In genomic region chr20:33401922-33402369, GRCh38 we compare ENCODE assay signal across 9 cellular contexts. TPM values are rescaled to one million over a fixed set of nuclear protein-coding genes. Genes with fewer than 3 reads are reported as not detected.
DNase-seq lines count a peak whose midpoint lies in the region; ATAC-seq, FAIRE-seq and TF ChIP-seq lines count a peak whose summit lies in the region.
"Had no signal": no experiment of that assay in that cellular context is flagged by ENCODE, and none has a peak within 500 bp of the region (broad histone marks: within the 10 kb centered on the region; RNA-seq: fewer than 3 reads in every experiment).

No MANE protein-coding gene starts in this region.

- no peaks in the 10 kb centered on the region for H3K36me3 ChIP-seq in iPS-15b (ENCODE audit: control insufficient read depth, insufficient read depth, low read length)

- H3K4me1 ChIP-seq in A549 (peaks cover 14% of the 10 kb centered on the region), iPS-15b (ENCODE audit: control insufficient read depth, insufficient read depth, low read length) (no peaks in the 10 kb centered on the region)

- H3K4me3 Mint-ChIP-seq in stimulated activated naive B cell treated with anti-CD40 and anti-IgM and Interleukin-4, amounts not matched to agents 10 μg/mL and 1 μg/mL and 100 μg/mL, for 72 hours: peak overlapping the region; percentile 95 to 99

- no peak for FAIRE-seq in A549 (lab: Jason Lieb, UNC)
- FAIRE-seq: endometrium had no signal

- H3K4me3 ChIP-seq in A549 (peak overlapping the region; percentile 86), HL-60 (replicated peaks; ENCODE audit: insufficient read depth, low read length) (peak overlapping the region; percentile 97), iPS-15b (ENCODE audit: low read depth, low read length) (peak overlapping the region; percentile 98)

- peak overlapping the region; percentile 60 for H3K27ac Mint-ChIP-seq in stimulated activated naive B cell treated with anti-CD40 and anti-IgM and Interleukin-4, amounts not matched to agents 10 μg/mL and 1 μg/mL and 100 μg/mL, for 72 hours

- H3K27me3 ChIP-seq in HL-60 (ENCODE audit: insufficient read depth, poor library complexity, severe bottlenecking) (no peaks in the 10 kb centered on the region), iPS-15b (ENCODE audit: control insufficient read depth, insufficient read depth, low read length) (no peaks in the 10 kb centered on the region)

- no peak for TF ChIP-seq CTCF in A549 (IDR thresholded peaks at IDR 0.05)
- no peak for TF ChIP-seq CTCF in HL-60 (IDR thresholded peaks at IDR 0.05; ENCODE audit: insufficient read depth, low read length)

- no peak for TF ChIP-seq EP300 in A549 (IDR thresholded peaks at IDR 0.05)

- POLR2A ChIA-PET in A549 (lab: Yijun Ruan, JAX): interaction anchor here (0.6 to 1.3 kb wide), 7 partner anchors 8 to 88 kb away, joined by 3 to 8 read pairs (median 4); partner anchors contain the start of genes CBFA2T2 and SNTA1

- CTCF ChIA-PET in A549 (lab: Yijun Ruan, JAX): interaction anchor here (0.7 to 1.7 kb wide), 2 partner anchors 10 to 247 kb away, joined by 3 to 6 read pairs; no protein-coding TSS in a partner anchor

- DNase-seq in A549 (ENCODE audit: low read depth in 1 of 2, low spot score in 1 of 2): no peak
- peak; percentile 23 to 32 for DNase-seq in HL-60 (ENCODE audit: low read depth in 1 of 2, low spot score in 1 of 2)
- peak; percentile 22 to 26 for DNase-seq in activated T-cell treated with anti-CD3 and anti-CD28 coated beads, Interleukin-2, amount 50 U/mL, for 48 hours
- DNase-seq in stimulated activated naive B cell treated with anti-CD40 and anti-IgM and Interleukin-4, amounts not matched to agents 10 μg/mL and 1 μg/mL and 100 μg/mL, for 72 hours: no peak
- DNase-seq in cerebellar cortex (ENCODE audit: low spot score): no peak
- DNase-seq in NCI-H748 treated with DMSO at 0.1 percent for 48 hours (lab: John Stamatoyannopoulos, UW): no peak

- H3K9me3 Mint-ChIP-seq in stimulated activated naive B cell treated with anti-CD40 and anti-IgM and Interleukin-4, amounts not matched to agents 10 μg/mL and 1 μg/mL and 100 μg/mL, for 72 hours: no peaks in the 10 kb centered on the region

- WGBS in A549 (ENCODE audit: missing lambda C conversion rate): 43% methylated on average over 8 of the region's 8 CpGs

- peak overlapping the region; percentile 42 for H3K9ac ChIP-seq in iPS-15b (ENCODE audit: low read depth, low read length)

- H3K36me3 Mint-ChIP-seq in stimulated activated naive B cell treated with anti-CD40 and anti-IgM and Interleukin-4, amounts not matched to agents 10 μg/mL and 1 μg/mL and 100 μg/mL, for 72 hours: peaks cover 4 to 13% of the 10 kb centered on the region in 2 donors

- H3K9me3 ChIP-seq in A549: no peaks in the 10 kb centered on the region
- no peaks in the 10 kb centered on the region for H3K9me3 ChIP-seq in iPS-15b (ENCODE audit: control insufficient read depth, insufficient read depth, low read length)

- ATAC-seq in A549 (peak in 1 of 2 experiments; percentile 39; a peak in 3 of 6 replicates), HG03095 (IDR thresholded peaks at IDR 0.05; ENCODE audit: unreplicated experiment) (no peak)
- peak in 1 of 2 donors; percentile 33 for ATAC-seq in stimulated activated naive B cell treated with anti-CD40 and anti-IgM and Interleukin-4, amounts not matched to agents 10 μg/mL and 1 μg/mL and 100 μg/mL, for 72 hours (replicated peaks)

- peaks cover 16 to 44% of the 10 kb centered on the region in 2 donors for H3K4me1 Mint-ChIP-seq in stimulated activated naive B cell treated with anti-CD40 and anti-IgM and Interleukin-4, amounts not matched to agents 10 μg/mL and 1 μg/mL and 100 μg/mL, for 72 hours

- H3K27me3 Mint-ChIP-seq in stimulated activated naive B cell treated with anti-CD40 and anti-IgM and Interleukin-4, amounts not matched to agents 10 μg/mL and 1 μg/mL and 100 μg/mL, for 72 hours: no peaks in the 10 kb centered on the region

- peak overlapping the region; percentile 84 to 92 for H3K27ac ChIP-seq in A549
- H3K27ac ChIP-seq in HL-60 (replicated peaks): peak overlapping the region; percentile 73

- TF ChIP-seq RAD21 in A549 (conservative IDR thresholded peaks at IDR 0.05 in 1 of 2, IDR thresholded peaks at IDR 0.05 in 1 of 2): no peak

- H3K4me2 ChIP-seq in A549: peak overlapping the region; percentile 68

- no peak for TF ChIP-seq POLR2A in A549 (IDR thresholded peaks at IDR 0.05; ENCODE audit: low read length)

TF ChIP-seq in A549, 52 proteins besides CTCF, POLR2A, EP300 and RAD21:
- no peak for TF ChIP-seq NFE2L2 (conservative IDR thresholded peaks at IDR 0.05; ENCODE audit: low read length)
- no peak for TF ChIP-seq NR3C1 (IDR thresholded peaks at IDR 0.05)
- TF ChIP-seq ZSCAN20 (CRISPR knock-in tag; IDR thresholded peaks at IDR 0.05): no peak
- no peak for TF ChIP-seq RARB (CRISPR knock-in tag; IDR thresholded peaks at IDR 0.05)

RNA-seq across cellular contexts. Expression of gene CDK5RAP1, which starts 0.6 kb away (rescaled TPM):
- 39.7 and 42.5 TPM in 2 replicates for polyA plus RNA-seq in A549 (2011; rRNA removed)
- polyA plus RNA-seq in A549 (2012; cell fraction: cytosol; rRNA removed): 33.1 and 33.7 TPM in 2 replicates
- 42.4 and 59.1 TPM in 2 replicates for polyA plus RNA-seq in A549 (2012; cell fraction: nucleus; rRNA removed)
- polyA plus RNA-seq in A549 (2017; fragmentation: RNase III; extraction: RNeasy Plus Mini Kit Qiagen cat#74134 plus additional on column Dnase treatment): 39.6 to 40.4 TPM (median 40.3 TPM) in 3 replicates
- polyA minus RNA-seq in A549 (2011; rRNA and poly(A)+ RNA removed): 38.7 and 41.2 TPM in 2 replicates

RNA-seq across cellular contexts. Expression of gene SNTA1, which starts 41.6 kb away (rescaled TPM):
- 5.6 and 6.5 TPM in 2 replicates for polyA plus RNA-seq in A549 (2011; rRNA removed)
- polyA plus RNA-seq in A549 (2012; cell fraction: cytosol; rRNA removed): 7.5 and 10.5 TPM in 2 replicates
- polyA plus RNA-seq in A549 (2012; cell fraction: nucleus; rRNA removed): 6.7 and 7.2 TPM in 2 replicates
- 5.5 to 6.6 TPM (median 6.4 TPM) in 3 replicates for polyA plus RNA-seq in A549 (2017; fragmentation: RNase III; extraction: RNeasy Plus Mini Kit Qiagen cat#74134 plus additional on column Dnase treatment)
- polyA minus RNA-seq in A549 (2011; rRNA and poly(A)+ RNA removed): 6.0 and 8.3 TPM in 2 replicates

Comparison
In these comparisons a context has a peak if more than half of its experiments do, and no peak if none do; other contexts are left out.
1. DNase-seq: peak in HL-60 (2 of 2) and activated T-cell treated with anti-CD3 and anti-CD28 coated beads, Interleukin-2, amount 50 U/mL, for 48 hours (2 of 2); none in A549 (0 of 2), stimulated activated naive B cell treated with anti-CD40 and anti-IgM and Interleukin-4, amounts not matched to agents 10 μg/mL and 1 μg/mL and 100 μg/mL, for 72 hours (single experiment), cerebellar cortex (single experiment) and NCI-H748 treated with DMSO at 0.1 percent for 48 hours (single experiment).
2. Peak in every context shown above with its lines, with median percentiles within 50 percentile points of each other: H3K4me3 ChIP-seq.